Comparison of ENCODE assay signal across 10 cellular contexts in the genomic region with DNA sequence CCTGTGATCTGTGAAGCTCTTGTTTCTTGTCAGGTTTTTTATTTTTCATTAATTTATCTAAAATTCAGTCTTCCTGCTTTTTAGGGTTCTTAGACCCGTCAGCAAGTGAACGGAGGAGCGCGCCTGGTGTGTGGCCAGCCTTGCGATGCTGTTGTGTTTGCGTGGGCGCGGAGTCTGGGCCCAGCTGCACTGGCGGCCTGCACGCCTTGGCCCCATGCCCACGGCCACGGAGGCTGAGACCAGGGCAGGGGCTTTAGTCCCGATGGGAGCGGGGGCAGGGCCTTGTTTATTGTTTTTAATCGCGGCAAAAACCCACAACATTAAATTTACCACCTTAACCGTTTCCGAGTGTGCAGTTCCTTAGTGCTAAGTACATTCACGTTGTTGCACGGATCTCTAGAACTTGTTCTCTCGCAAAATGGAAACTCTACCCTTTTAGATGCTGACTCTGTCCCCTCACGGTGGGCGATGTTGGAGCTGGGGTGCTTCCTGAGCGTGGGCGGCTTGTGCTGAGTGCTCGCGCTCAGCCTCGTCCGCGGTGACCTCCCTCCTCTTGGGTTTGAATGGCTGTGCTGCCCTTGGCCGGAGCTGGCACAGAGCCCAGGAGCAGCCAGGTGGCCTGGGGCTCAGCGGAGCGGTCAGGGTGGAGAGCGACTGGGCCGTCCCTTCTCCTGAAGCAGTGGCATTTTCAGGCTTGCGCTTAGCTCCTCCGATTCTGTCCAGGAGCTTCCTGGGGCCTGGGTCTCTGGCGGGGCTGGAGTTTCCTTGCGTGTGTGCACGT.
DNase-seq lines count a peak whose midpoint lies in the region; ATAC-seq and TF ChIP-seq lines count a peak whose summit lies in the region.
"Had no signal": no experiment of that assay in that cellular context is flagged by ENCODE, and none has a peak within 500 bp of the region (broad histone marks: within the 10 kb centered on the region; RNA-seq: fewer than 3 reads in every experiment).

No MANE protein-coding gene starts in this region.

- peaks cover 7% of the 10 kb centered on the region for H3K4me1 Mint-ChIP-seq in glutamatergic neuron (ENCODE audit: low read depth, unreplicated experiment)
- peaks cover 4% of the 10 kb centered on the region for H3K4me1 Mint-ChIP-seq in endothelial cell (ENCODE audit: unreplicated experiment)

- H3K36me3 Mint-ChIP-seq in glutamatergic neuron (ENCODE audit: unreplicated experiment) (peaks cover 11% of the 10 kb centered on the region), endothelial cell (ENCODE audit: low read depth, unreplicated experiment) (peaks cover 8% of the 10 kb centered on the region)

- DNase-seq in AG08396 (ENCODE audit: low spot score) (peak; percentile 79), glutamatergic neuron (no peak), nucleus accumbens (lab: John Stamatoyannopoulos, UW) (peak in 41 of 56 donors; percentile 22 to 76 (median 46)), A172 (ENCODE audit: low spot score) (no peak), endothelial cell (ENCODE audit: low spot score) (no peak), NCI-H2081 treated with DMSO at 0.1 percent for 48 hours (lab: John Stamatoyannopoulos, UW) (no peak)
- DNase-seq: NCI-H510A had no signal

- H3K9me3 Mint-ChIP-seq in glutamatergic neuron (ENCODE audit: unreplicated experiment) (peaks cover 9% of the 10 kb centered on the region), endothelial cell (ENCODE audit: unreplicated experiment) (no peaks in the 10 kb centered on the region)

- TF ChIP-seq CTCF in glutamatergic neuron (IDR thresholded peaks at IDR 0.05; ENCODE audit: partially characterized antibody, unreplicated experiment) = no peak
- TF ChIP-seq CTCF in endothelial cell (IDR thresholded peaks at IDR 0.05; ENCODE audit: unreplicated experiment) = no peak

- ATAC-seq in SK-N-SH treated with all-trans-retinoic acid at 6 μM for 48 hours (peak; percentile 46; the same call in 2 of the 3 replicates), HG03108 (IDR thresholded peaks at IDR 0.05; ENCODE audit: unreplicated experiment) (no peak)

- no peak overlapping the region for H3K4me3 Mint-ChIP-seq in glutamatergic neuron (ENCODE audit: unreplicated experiment)
- no peak overlapping the region for H3K4me3 Mint-ChIP-seq in endothelial cell (ENCODE audit: unreplicated experiment)
- H3K4me3 Mint-ChIP-seq: T-helper 1 cell treated with Interleukin-12 subunit alpha and Interleukin-12 subunit beta and Interleukin-4 antibody, amounts not matched to agents 30 μg/mL and 1 μg/mL, for 36 hours had no signal

- peak overlapping the region; percentile 31 for H3K27ac Mint-ChIP-seq in glutamatergic neuron (ENCODE audit: unreplicated experiment)
- H3K27ac Mint-ChIP-seq in endothelial cell (ENCODE audit: unreplicated experiment) = no peak overlapping the region
- H3K27ac Mint-ChIP-seq: T-helper 1 cell treated with Interleukin-12 subunit alpha and Interleukin-12 subunit beta and Interleukin-4 antibody, amounts not matched to agents 30 μg/mL and 1 μg/mL, for 36 hours had no signal

- peaks cover 5% of the 10 kb centered on the region for H3K27me3 Mint-ChIP-seq in glutamatergic neuron (ENCODE audit: unreplicated experiment)
- H3K27me3 Mint-ChIP-seq in endothelial cell (ENCODE audit: unreplicated experiment) = peaks cover 5% of the 10 kb centered on the region

TF ChIP-seq in SK-N-SH treated with all-trans-retinoic acid at 6 μM for 48 hours, 23 proteins besides CTCF, POLR2A, EP300 and RAD21:
- 0 out of 2 replicates have a peak, but pooled peaks have one; percentile 3 for TF ChIP-seq ZNF70 (CRISPR knock-in tag; IDR thresholded peaks at IDR 0.05)
- no peak for TF ChIP-seq TSHZ2 (CRISPR knock-in tag; IDR thresholded peaks at IDR 0.05)

Comparison
In these comparisons a context has a peak if more than half of its experiments do, and no peak if none do; other contexts are left out.
1. DNase-seq: peak in AG08396 (single experiment) and nucleus accumbens (41 of 56); none in glutamatergic neuron (single experiment), A172 (single experiment), endothelial cell (single experiment) and NCI-H2081 treated with DMSO at 0.1 percent for 48 hours (single experiment).